In genomic region chr3:48595075-48595525, GRCh38 we compare ENCODE assay signal across 8 cellular contexts. TPM values are rescaled to one million over a fixed set of nuclear protein-coding genes. Genes with fewer than 3 reads are reported as not detected.
DNase-seq lines count a peak whose midpoint lies in the region; ATAC-seq and TF ChIP-seq lines count a peak whose summit lies in the region.

TSS of gene COL7A1 (minus strand) at chr3:48595329. CDS start at chr3:48595159, 170 bp downstream.

- peaks cover 61% of the 10 kb centered on the region for H3K36me3 ChIP-seq in iPS-15b (ENCODE audit: control insufficient read depth, insufficient read depth, low read length)

- no peaks in the 10 kb centered on the region for H3K27me3 ChIP-seq in iPS-15b (ENCODE audit: control insufficient read depth, insufficient read depth, low read length)

- no TSS peak for BruUV-seq in MCF 10A (replicated peaks; lab: Mats Ljungman, UMichigan)

- intact Hi-C loops in MCF 10A (cut with micrococcal nuclease), result no loop called here

- peak within 1 kb of the TSS; percentile 56 for H3K9ac ChIP-seq in iPS-15b (ENCODE audit: low read depth, low read length)

- no peaks in the 10 kb centered on the region for H3K9me3 ChIP-seq in iPS-15b (ENCODE audit: control insufficient read depth, insufficient read depth, low read length)

- H3K4me1 Mint-ChIP-seq in HFFc6 (ENCODE audit: low read depth) (peaks cover 77% of the 10 kb centered on the region), MCF 10A (ENCODE audit: insufficient read depth, unreplicated experiment) (peaks cover 49% of the 10 kb centered on the region)
- H3K4me1 Mint-ChIP-seq in stimulated activated effector memory CD8-positive, alpha-beta T cell treated with anti-CD3 and anti-CD28 coated beads, Interleukin-12 subunit alpha, Interleukin-12 subunit beta, amount 100 ng/mL, for 72 hours, result peaks cover 24% of the 10 kb centered on the region

- H3K36me3 Mint-ChIP-seq in HFFc6 (ENCODE audit: low read depth) (peaks cover 29% of the 10 kb centered on the region), MCF 10A (ENCODE audit: insufficient read depth, unreplicated experiment) (peaks cover 28% of the 10 kb centered on the region)
- peaks cover 32% of the 10 kb centered on the region for H3K36me3 Mint-ChIP-seq in stimulated activated effector memory CD8-positive, alpha-beta T cell treated with anti-CD3 and anti-CD28 coated beads, Interleukin-12 subunit alpha, Interleukin-12 subunit beta, amount 100 ng/mL, for 72 hours

- POLR2A ChIA-PET in MCF 10A (lab: Yijun Ruan, JAX), result interaction anchor here (0.9 to 8.9 kb wide), 8 partner anchors 14 to 155 kb away, joined by 3 to 107 read pairs (median 4); partner anchors contain the start of genes CCDC51, IP6K2, PFKFB4 and SLC26A6

- CTCF ChIA-PET in MCF 10A (lab: Yijun Ruan, JAX), result interaction anchor here (0.5 to 1.0 kb wide), 3 partner anchors 14 to 71 kb away, joined by 3 to 7 read pairs (median 4); no protein-coding TSS in a partner anchor

- peak within 1 kb of the TSS; percentile 53 for H3K4me3 ChIP-seq in iPS-15b (ENCODE audit: low read depth, low read length)

- peak within 1 kb of the TSS; percentile 93 for H3K27ac Mint-ChIP-seq in HFFc6
- H3K27ac Mint-ChIP-seq in MCF 10A (ENCODE audit: low read depth, unreplicated experiment), result peak within 1 kb of the TSS; percentile 68
- H3K27ac Mint-ChIP-seq in stimulated activated effector memory CD8-positive, alpha-beta T cell treated with anti-CD3 and anti-CD28 coated beads, Interleukin-12 subunit alpha, Interleukin-12 subunit beta, amount 100 ng/mL, for 72 hours, result peak within 1 kb of the TSS; percentile 53

- H3K4me1 ChIP-seq in iPS-15b (ENCODE audit: control insufficient read depth, insufficient read depth, low read length), result peaks cover 9% of the 10 kb centered on the region

- H3K27me3 Mint-ChIP-seq in HFFc6 (ENCODE audit: insufficient read depth) (peaks cover 2% of the 10 kb centered on the region), MCF 10A (ENCODE audit: insufficient read depth, unreplicated experiment) (no peaks in the 10 kb centered on the region)

- peak within 1 kb of the TSS; percentile 90 for H3K4me3 Mint-ChIP-seq in HFFc6
- peak within 1 kb of the TSS; percentile 48 for H3K4me3 Mint-ChIP-seq in MCF 10A (ENCODE audit: unreplicated experiment)
- H3K4me3 Mint-ChIP-seq in stimulated activated effector memory CD8-positive, alpha-beta T cell treated with anti-CD3 and anti-CD28 coated beads, Interleukin-12 subunit alpha, Interleukin-12 subunit beta, amount 100 ng/mL, for 72 hours, result peak within 1 kb of the TSS; percentile 30

- TF ChIP-seq CTCF in HFFc6 (IDR thresholded peaks at IDR 0.05), result no peak
- TF ChIP-seq CTCF in MCF 10A (IDR thresholded peaks at IDR 0.05; ENCODE audit: unreplicated experiment), result no peak

- no peak for ATAC-seq in stimulated activated effector memory CD8-positive, alpha-beta T cell treated with anti-CD3 and anti-CD28 coated beads, Interleukin-12 subunit alpha, Interleukin-12 subunit beta, amount 100 ng/mL, for 72 hours
- ATAC-seq in GM21619 (IDR thresholded peaks at IDR 0.05; ENCODE audit: unreplicated experiment), result no peak
- ATAC-seq in HG02798 (IDR thresholded peaks at IDR 0.05; ENCODE audit: poor library complexity, unreplicated experiment), result no peak

- H3K9me3 Mint-ChIP-seq in HFFc6 (no peaks in the 10 kb centered on the region), MCF 10A (ENCODE audit: unreplicated experiment) (no peaks in the 10 kb centered on the region)
- H3K9me3 Mint-ChIP-seq in stimulated activated effector memory CD8-positive, alpha-beta T cell treated with anti-CD3 and anti-CD28 coated beads, Interleukin-12 subunit alpha, Interleukin-12 subunit beta, amount 100 ng/mL, for 72 hours, result no peaks in the 10 kb centered on the region

- DNase-seq in HFFc6, result peak; percentile 17
- no peak for DNase-seq in MCF 10A (ENCODE audit: unreplicated experiment)
- DNase-seq in stimulated activated effector memory CD8-positive, alpha-beta T cell treated with anti-CD3 and anti-CD28 coated beads, Interleukin-12 subunit alpha, Interleukin-12 subunit beta, amount 100 ng/mL, for 72 hours (ENCODE audit: low spot score in 2 of 2), result no peak
- no peak for DNase-seq in NCI-H1105 (lab: John Stamatoyannopoulos, UW)
- DNase-seq in HuH-7.5 (ENCODE audit: low spot score), result no peak

RNA-seq across cellular contexts. Expression of gene COL7A1, which starts in this region (rescaled TPM):
- 100 to 1,000 TPM in 1 of 6 experiments, 10 to 100 TPM in 5; 74.9 to 113 (median 80.8) TPM for total RNA-seq in HFFc6 (2021; fragmentation: NEBNext Ultra II Directional; extraction: Animal tissue kit (Norgen Biotek cat#: 25700))
- total RNA-seq in MCF 10A (2022), result 44.2 and 60.5 TPM in 2 replicates

Comparison
In these comparisons a context has a peak if more than half of its experiments do, and no peak if none do; other contexts are left out.
1. H3K4me3 Mint-ChIP-seq: peak in every context shown above with its lines; median percentile 90 in HFFc6; 48 in MCF 10A; 30 in stimulated activated effector memory CD8-positive, alpha-beta T cell treated with anti-CD3 and anti-CD28 coated beads, Interleukin-12 subunit alpha, Interleukin-12 subunit beta, amount 100 ng/mL, for 72 hours.